9 cellular contexts compared by ENCODE assay signal in genomic region chr6:20680697-20681165, GRCh38.
DNase-seq lines count a peak whose midpoint lies in the region; ATAC-seq and TF ChIP-seq lines count a peak whose summit lies in the region.
"Had no signal": no experiment of that assay in that cellular context is flagged by ENCODE, and none has a peak within 500 bp of the region (broad histone marks: within the 10 kb centered on the region; RNA-seq: fewer than 3 reads in every experiment).

No MANE protein-coding gene starts in this region.

- peak overlapping the region; percentile 35 for H3K27ac ChIP-seq in suprapubic skin
- H3K27ac ChIP-seq in CD4-positive, alpha-beta memory T cell (ENCODE audit: low read depth, low read length), result no peak overlapping the region

- H3K27ac Mint-ChIP-seq in activated T-cell treated with anti-CD3 and anti-CD28 coated beads, Interleukin-2, amount 50 U/mL, for 72 hours, result peak overlapping the region; percentile 33
- H3K27ac Mint-ChIP-seq in activated T-helper 2 cell treated with anti-CD3 and anti-CD28 coated beads, Interferon-gamma antibody, Interleukin-2, Interleukin-4, amounts not matched to agents 10 μg/mL and 5 μg/mL and 100 μg/mL, durations not matched to agents 14 hours and 24 hours and 36 hours, result peak overlapping the region; percentile 73
- H3K27ac Mint-ChIP-seq in CD4-positive, alpha-beta memory T cell, result no peak overlapping the region
- H3K27ac Mint-ChIP-seq: nephron progenitor cell had no signal

- CTCF ChIA-PET in CD4-positive, alpha-beta memory T cell (lab: Charles Lee; ENCODE audit: partially characterized antibody), result no interaction called here

- WGBS in suprapubic skin, result 39% methylated on average over 4 of the region's 4 CpGs

- H3K4me1 ChIP-seq in suprapubic skin, result peaks cover 7% of the 10 kb centered on the region
- H3K4me1 ChIP-seq in CD4-positive, alpha-beta memory T cell (ENCODE audit: insufficient read depth, low read length), result no peaks in the 10 kb centered on the region

- no peak for TF ChIP-seq EP300 in suprapubic skin (IDR thresholded peaks at IDR 0.05)

- no peaks in the 10 kb centered on the region for H3K27me3 Mint-ChIP-seq in activated T-cell treated with anti-CD3 and anti-CD28 coated beads, Interleukin-2, amount 50 U/mL, for 72 hours (ENCODE audit: low read depth)
- no peaks in the 10 kb centered on the region for H3K27me3 Mint-ChIP-seq in activated T-helper 2 cell treated with anti-CD3 and anti-CD28 coated beads, Interferon-gamma antibody, Interleukin-2, Interleukin-4, amounts not matched to agents 10 μg/mL and 5 μg/mL and 100 μg/mL, durations not matched to agents 14 hours and 24 hours and 36 hours (ENCODE audit: low read depth)
- no peaks in the 10 kb centered on the region for H3K27me3 Mint-ChIP-seq in CD4-positive, alpha-beta memory T cell

- ATAC-seq in activated T-cell treated with anti-CD3 and anti-CD28 coated beads, Interleukin-2, amount 50 U/mL, for 72 hours (replicated peaks in 1 of 2), result peak in 1 of 2 donors; percentile 45
- peak; percentile 55 for ATAC-seq in HG03025 (IDR thresholded peaks at IDR 0.05; ENCODE audit: low FRiP score, unreplicated experiment)

- no peak overlapping the region for H3K4me3 ChIP-seq in suprapubic skin
- no peak overlapping the region for H3K4me3 ChIP-seq in CD4-positive, alpha-beta memory T cell (ENCODE audit: low read length in 2 of 2)

- no peak for TF ChIP-seq CTCF in suprapubic skin (IDR thresholded peaks at IDR 0.05)

- no peaks in the 10 kb centered on the region for H3K9me3 ChIP-seq in suprapubic skin
- H3K9me3 ChIP-seq in CD4-positive, alpha-beta memory T cell (ENCODE audit: control insufficient read depth in 1 of 2, low read length in 2 of 2), result no peaks in the 10 kb centered on the region

- H3K36me3 Mint-ChIP-seq in activated T-cell treated with anti-CD3 and anti-CD28 coated beads, Interleukin-2, amount 50 U/mL, for 72 hours (ENCODE audit: insufficient read depth in 2 of 2), result no peaks in the 10 kb centered on the region
- H3K36me3 Mint-ChIP-seq in activated T-helper 2 cell treated with anti-CD3 and anti-CD28 coated beads, Interferon-gamma antibody, Interleukin-2, Interleukin-4, amounts not matched to agents 10 μg/mL and 5 μg/mL and 100 μg/mL, durations not matched to agents 14 hours and 24 hours and 36 hours (ENCODE audit: low read depth), result peaks cover 16% of the 10 kb centered on the region
- peaks cover 3 to 7% of the 10 kb centered on the region in 2 donors for H3K36me3 Mint-ChIP-seq in CD4-positive, alpha-beta memory T cell

- no peak for TF ChIP-seq POLR2A in suprapubic skin (IDR thresholded peaks at IDR 0.05)

- H3K27me3 ChIP-seq in suprapubic skin, result no peaks in the 10 kb centered on the region
- no peaks in the 10 kb centered on the region for H3K27me3 ChIP-seq in CD4-positive, alpha-beta memory T cell (ENCODE audit: insufficient read depth, low read length)

- peaks cover 12% of the 10 kb centered on the region for H3K4me1 Mint-ChIP-seq in activated T-cell treated with anti-CD3 and anti-CD28 coated beads, Interleukin-2, amount 50 U/mL, for 72 hours (ENCODE audit: low read depth)
- H3K4me1 Mint-ChIP-seq in activated T-helper 2 cell treated with anti-CD3 and anti-CD28 coated beads, Interferon-gamma antibody, Interleukin-2, Interleukin-4, amounts not matched to agents 10 μg/mL and 5 μg/mL and 100 μg/mL, durations not matched to agents 14 hours and 24 hours and 36 hours (ENCODE audit: low read depth), result peaks cover 24% of the 10 kb centered on the region
- peaks cover 25 to 37% (median 28%) of the 10 kb centered on the region in 4 donors for H3K4me1 Mint-ChIP-seq in CD4-positive, alpha-beta memory T cell
- H3K4me1 Mint-ChIP-seq: nephron progenitor cell had no signal

- POLR2A ChIA-PET in CD4-positive, alpha-beta memory T cell (lab: Charles Lee; ENCODE audit: partially characterized antibody), result no interaction called here

- H3K36me3 ChIP-seq in suprapubic skin, result no peaks in the 10 kb centered on the region
- no peaks in the 10 kb centered on the region for H3K36me3 ChIP-seq in CD4-positive, alpha-beta memory T cell (ENCODE audit: insufficient read depth, low read length)

- H3K4me3 Mint-ChIP-seq in activated T-cell treated with anti-CD3 and anti-CD28 coated beads, Interleukin-2, amount 50 U/mL, for 72 hours, result peak overlapping the region in 1 of 2 donors; percentile 51
- H3K4me3 Mint-ChIP-seq in activated T-helper 2 cell treated with anti-CD3 and anti-CD28 coated beads, Interferon-gamma antibody, Interleukin-2, Interleukin-4, amounts not matched to agents 10 μg/mL and 5 μg/mL and 100 μg/mL, durations not matched to agents 14 hours and 24 hours and 36 hours (ENCODE audit: low read depth), result no peak overlapping the region
- H3K4me3 Mint-ChIP-seq in CD4-positive, alpha-beta memory T cell, result no peak overlapping the region
- H3K4me3 Mint-ChIP-seq: nephron progenitor cell had no signal

- intact Hi-C loops in activated T-helper 2 cell treated with anti-CD3 and anti-CD28 coated beads, Interferon-gamma antibody, Interleukin-2, Interleukin-4, amounts not matched to agents 10 μg/mL and 5 μg/mL and 100 μg/mL, durations not matched to agents 14 hours and 24 hours and 36 hours (cut with micrococcal nuclease), result no loop called here
- intact Hi-C loops in CD4-positive, alpha-beta memory T cell (cut with micrococcal nuclease), result no loop called here

- no peak for DNase-seq in activated T-cell treated with anti-CD3 and anti-CD28 coated beads, Interleukin-2, amount 50 U/mL, for 72 hours
- DNase-seq in activated T-cell treated with anti-CD3 and anti-CD28 coated beads, Interleukin-2, amount 50 U/mL, for 48 hours, result no peak
- no peak for DNase-seq in activated T-helper 2 cell treated with anti-CD3 and anti-CD28 coated beads, Interferon-gamma antibody, Interleukin-2, Interleukin-4, amounts not matched to agents 10 μg/mL and 5 μg/mL and 100 μg/mL, durations not matched to agents 14 hours and 24 hours and 36 hours (ENCODE audit: low spot score)
- DNase-seq in suprapubic skin (ENCODE audit: low spot score in 2 of 2) (no peak), SHP77 treated with DMSO at 0.1 percent for 48 hours (lab: John Stamatoyannopoulos, UW) (no peak), NCI-H774 (lab: John Stamatoyannopoulos, UW) (no peak)
- no peak for DNase-seq in CD4-positive, alpha-beta memory T cell
- DNase-seq: nephron progenitor cell had no signal

- peaks cover 0 to 5% of the 10 kb centered on the region in 2 donors for H3K9me3 Mint-ChIP-seq in activated T-cell treated with anti-CD3 and anti-CD28 coated beads, Interleukin-2, amount 50 U/mL, for 72 hours
- H3K9me3 Mint-ChIP-seq in activated T-helper 2 cell treated with anti-CD3 and anti-CD28 coated beads, Interferon-gamma antibody, Interleukin-2, Interleukin-4, amounts not matched to agents 10 μg/mL and 5 μg/mL and 100 μg/mL, durations not matched to agents 14 hours and 24 hours and 36 hours, result no peaks in the 10 kb centered on the region
- H3K9me3 Mint-ChIP-seq in CD4-positive, alpha-beta memory T cell, result peaks cover 0 to 4% (median 0%) of the 10 kb centered on the region in 8 donors

Comparison
In these comparisons a context has a peak if more than half of its experiments do, and no peak if none do; other contexts are left out.
1. H3K27ac Mint-ChIP-seq: peak in activated T-cell treated with anti-CD3 and anti-CD28 coated beads, Interleukin-2, amount 50 U/mL, for 72 hours (single experiment) and activated T-helper 2 cell treated with anti-CD3 and anti-CD28 coated beads, Interferon-gamma antibody, Interleukin-2, Interleukin-4, amounts not matched to agents 10 μg/mL and 5 μg/mL and 100 μg/mL, durations not matched to agents 14 hours and 24 hours and 36 hours (single experiment); none in CD4-positive, alpha-beta memory T cell (0 of 7).